ENCODE assay signal across 13 cellular contexts in genomic region chr19:1129535-1129934, GRCh38. TPM values are rescaled to one million over a fixed set of nuclear protein-coding genes. Genes with fewer than 3 reads are reported as not detected.
A peak's percentile ranks its signal among the peaks of the same experiment; 100 is the strongest.
DNase-seq lines count a peak whose midpoint lies in the region; ATAC-seq and TF ChIP-seq lines count a peak whose summit lies in the region.
"Had no signal": no experiment of that assay in that cellular context is flagged by ENCODE, and none has a peak within 500 bp of the region (broad histone marks: within the 10 kb centered on the region; RNA-seq: fewer than 3 reads in every experiment).

No MANE protein-coding gene starts in this region.

- H3K27ac Mint-ChIP-seq in activated naive CD4-positive, alpha-beta T cell treated with anti-CD3 and anti-CD28 coated beads, Interleukin-2, amount 10 ng/mL, durations not matched to agents 7 days and 5 days = peak overlapping the region; percentile 94
- H3K27ac Mint-ChIP-seq: brain had no signal

- H3K4me1 Mint-ChIP-seq in activated naive CD4-positive, alpha-beta T cell treated with anti-CD3 and anti-CD28 coated beads, Interleukin-2, amount 10 ng/mL, durations not matched to agents 7 days and 5 days = peaks cover 39% of the 10 kb centered on the region
- H3K4me1 Mint-ChIP-seq: brain had no signal

- H3K9me3 ChIP-seq in Panc1 (ENCODE audit: control insufficient read depth, insufficient read depth, low read depth, low read length) (no peaks in the 10 kb centered on the region), spleen (no peaks in the 10 kb centered on the region)
- no peaks in the 10 kb centered on the region for H3K9me3 ChIP-seq in effector memory CD4-positive, alpha-beta T cell (ENCODE audit: control insufficient read depth, low read length)

- peaks cover 23% of the 10 kb centered on the region for H3K36me3 Mint-ChIP-seq in activated naive CD4-positive, alpha-beta T cell treated with anti-CD3 and anti-CD28 coated beads, Interleukin-2, amount 10 ng/mL, durations not matched to agents 7 days and 5 days

- no peak for DNase-seq in activated naive CD4-positive, alpha-beta T cell treated with anti-CD3 and anti-CD28 coated beads, Interleukin-2, amount 10 ng/mL, durations not matched to agents 7 days and 5 days
- DNase-seq in activated naive CD4-positive, alpha-beta T cell (lab: John Stamatoyannopoulos, UW) = no peak
- DNase-seq in Panc1 (ENCODE audit: low read depth, low spot score) = no peak
- DNase-seq in effector memory CD4-positive, alpha-beta T cell = no peak
- DNase-seq in spleen = no peak
- no peak for DNase-seq in activated CD4-positive, CD25-positive, alpha-beta regulatory T cell treated with anti-CD3 and anti-CD28 coated beads, Interleukin-2, amount 50 U/mL, for 72 hours
- no peak for DNase-seq in hepatic stellate cell (ENCODE audit: low spot score)
- DNase-seq: DMS 273 treated with DMSO at 0.1 percent for 48 hours, HCEC 1CT, NCI-H1694 treated with DMSO at 0.1 percent for 48 hours, retina had no signal

- H3K36me3 ChIP-seq in Panc1 (ENCODE audit: control insufficient read depth, insufficient read depth, low read length) (no peaks in the 10 kb centered on the region; the same call in 1 of the 2 replicates), spleen (peaks cover 4 to 58% (median 35%) of the 10 kb centered on the region in 6 donors)
- peaks cover 32% of the 10 kb centered on the region for H3K36me3 ChIP-seq in effector memory CD4-positive, alpha-beta T cell (ENCODE audit: control insufficient read depth, insufficient read depth, low read length)

- no peaks in the 10 kb centered on the region for H3K9me3 Mint-ChIP-seq in activated naive CD4-positive, alpha-beta T cell treated with anti-CD3 and anti-CD28 coated beads, Interleukin-2, amount 10 ng/mL, durations not matched to agents 7 days and 5 days
- H3K9me3 Mint-ChIP-seq: brain had no signal

- no peaks in the 10 kb centered on the region for H3K27me3 ChIP-seq in Panc1 (ENCODE audit: control insufficient read depth, insufficient read depth, low read length)
- H3K27me3 ChIP-seq in effector memory CD4-positive, alpha-beta T cell (replicated peaks; ENCODE audit: control insufficient read depth, insufficient read depth, low read length, poor library complexity, severe bottlenecking) = no peaks in the 10 kb centered on the region
- H3K27me3 ChIP-seq in spleen (replicated peaks in 1 of 7) = no peaks in the 10 kb centered on the region

- BruUV-seq in Panc1 (replicated peaks; lab: Mats Ljungman, UMichigan) = no TSS peak

- no peak for TF ChIP-seq POLR2A in spleen (IDR thresholded peaks at IDR 0.05)

- H3K4me3 Mint-ChIP-seq in activated naive CD4-positive, alpha-beta T cell treated with anti-CD3 and anti-CD28 coated beads, Interleukin-2, amount 10 ng/mL, durations not matched to agents 7 days and 5 days = peak overlapping the region; percentile 89
- H3K4me3 Mint-ChIP-seq: brain had no signal

- no peaks in the 10 kb centered on the region for H3K27me3 Mint-ChIP-seq in activated naive CD4-positive, alpha-beta T cell treated with anti-CD3 and anti-CD28 coated beads, Interleukin-2, amount 10 ng/mL, durations not matched to agents 7 days and 5 days
- H3K27me3 Mint-ChIP-seq: brain had no signal

- WGBS in spleen, 5 donors = 78 to 90% (median 83%) methylated on average over 2 to 18 of the region's 18 CpGs

- ATAC-seq in Panc1 (no peak), GM21390 (IDR thresholded peaks at IDR 0.05; ENCODE audit: unreplicated experiment) (no peak)

- TF ChIP-seq CTCF in Panc1 (IDR thresholded peaks at IDR 0.05) = no peak
- TF ChIP-seq CTCF in spleen (IDR thresholded peaks at IDR 0.05 in 8 of 11, conservative IDR thresholded peaks at IDR 0.05 in 3 of 11) = no peak

- intact Hi-C loops in Panc1 (cut with micrococcal nuclease; ENCODE audit: unreplicated experiment) (no loop called here), spleen (cut with DNase I; ENCODE audit: low total_unique reads) (no loop called here)

- in situ Hi-C loops in Panc1 (cut with HindIII; ENCODE audit: low pct_unique_long_range_greater_than_20kb, low sequenced_read_pairs) = no loop called here

- POLR2A ChIA-PET in Panc1 (lab: Charles Lee) = no interaction called here

- no peak overlapping the region for H3K4me3 ChIP-seq in Panc1 (ENCODE audit: low read depth in 2 of 2, low read length in 2 of 2)
- no peak overlapping the region for H3K4me3 ChIP-seq in effector memory CD4-positive, alpha-beta T cell (ENCODE audit: insufficient read depth, low read depth, low read length, poor library complexity, severe bottlenecking)
- H3K4me3 ChIP-seq in spleen = peak overlapping the region in 5 of 8 donors; percentile 76 to 97 (median 86)

- CTCF ChIA-PET in activated naive CD4-positive, alpha-beta T cell treated with anti-CD3 and anti-CD28 coated beads, Interleukin-2, amount 10 ng/mL, durations not matched to agents 7 days and 5 days (lab: Charles Lee) = interaction anchor here (0.9 kb wide), 1 partner anchor 65 kb away, joined by 3 read pairs; no protein-coding TSS in a partner anchor
- CTCF ChIA-PET in Panc1 (lab: Charles Lee) = no interaction called here

- H3K4me1 ChIP-seq in Panc1 (ENCODE audit: control insufficient read depth, insufficient read depth, low read length) (peaks cover 32% of the 10 kb centered on the region), spleen (peaks cover 42 to 98% (median 80%) of the 10 kb centered on the region in 6 donors)
- peaks cover 44% of the 10 kb centered on the region for H3K4me1 ChIP-seq in effector memory CD4-positive, alpha-beta T cell (ENCODE audit: control insufficient read depth, insufficient read depth, low read length, poor library complexity, severe bottlenecking)

- H3K27ac ChIP-seq in Panc1 (ENCODE audit: low read length) = peak overlapping the region; percentile 44; the same call in 1 of the 2 replicates
- H3K27ac ChIP-seq in effector memory CD4-positive, alpha-beta T cell (ENCODE audit: insufficient read depth, low read length, poor library complexity, severe bottlenecking) = peak overlapping the region; percentile 10
- peak overlapping the region in 4 of 8 donors; percentile 97 to 100 (median 100) for H3K27ac ChIP-seq in spleen

RNA-seq across cellular contexts. Expression of gene GPX4, which starts 25.7 kb away (rescaled TPM):
- 577 TPM for total RNA-seq in Panc1 (2021; ENCODE audit: unreplicated experiment)
- polyA plus RNA-seq in Panc1 (2012; ENCODE audit: insufficient read length) = 1,363 TPM
- total RNA-seq in spleen = 100 to 1,000 TPM; 138 to 275 (median 216) TPM
- 100 to 1,000 TPM; 480 to 562 (median 522) TPM for polyA plus RNA-seq in spleen

RNA-seq across cellular contexts. Expression of gene POLR2E, which starts 34.4 kb away (rescaled TPM):
- total RNA-seq in Panc1 (2021; ENCODE audit: unreplicated experiment) = 279 TPM
- polyA plus RNA-seq in Panc1 (2012; ENCODE audit: insufficient read length) = 538 TPM
- 100 to 1,000 TPM; 106 to 152 (median 123) TPM for total RNA-seq in spleen
- polyA plus RNA-seq in spleen = 100 to 1,000 TPM in 2 of 3 donors, 10 to 100 TPM in 1; 70.8 to 144 (median 105) TPM

RNA-seq across cellular contexts. Expression of gene SBNO2, which starts 44.5 kb away (rescaled TPM):
- total RNA-seq in Panc1 (2021; ENCODE audit: unreplicated experiment) = 101 TPM
- 92.5 TPM for polyA plus RNA-seq in Panc1 (2012; ENCODE audit: insufficient read length)
- total RNA-seq in spleen = 100 to 1,000 TPM in 5 of 7 donors, 10 to 100 TPM in 2; 51.7 to 230 (median 168) TPM
- polyA plus RNA-seq in spleen = 10 to 100 TPM; 16.2 to 62.0 (median 29.8) TPM

Comparison
In these comparisons a context has a peak if more than half of its experiments do, and no peak if none do; other contexts are left out.
1. H3K4me3 ChIP-seq: peak in spleen (5 of 8); none in Panc1 (0 of 2) and effector memory CD4-positive, alpha-beta T cell (single experiment).